Comparison of ENCODE assay signal across 15 cellular contexts in genomic region chr14:50447491-50447890, GRCh38. TPM values are rescaled to one million over a fixed set of nuclear protein-coding genes. Genes with fewer than 3 reads are reported as not detected.
A peak's percentile ranks its signal among the peaks of the same experiment; 100 is the strongest.
DNase-seq lines count a peak whose midpoint lies in the region; ATAC-seq, FAIRE-seq and TF ChIP-seq lines count a peak whose summit lies in the region.
"Had no signal": no experiment of that assay in that cellular context is flagged by ENCODE, and none has a peak within 500 bp of the region (broad histone marks: within the 10 kb centered on the region; RNA-seq: fewer than 3 reads in every experiment).

No MANE protein-coding gene starts in this region.

- H3K4me3 ChIP-seq in HCT116 (replicated peaks in 1 of 2; ENCODE audit: low read depth in 1 of 2, low read length in 2 of 2) (no peak overlapping the region), SK-N-SH (ENCODE audit: low read depth in 2 of 2, low read length in 1 of 2) (no peak overlapping the region), pancreas (no peak overlapping the region)

- peaks cover 30% of the 10 kb centered on the region for H3F3A ChIP-seq in SK-N-SH (replicated peaks; ENCODE audit: insufficient read depth)

- H3K4me2 ChIP-seq in HCT116 (ENCODE audit: low read length), result peak overlapping the region; percentile 35
- H3K4me2 ChIP-seq in SK-N-SH, result no peak overlapping the region

- intact Hi-C loops in HCT116 (cut with micrococcal nuclease) (no loop called here), pancreas (cut with DNase I) (no loop called here), Calu3 (cut with micrococcal nuclease; ENCODE audit: unreplicated experiment) (loop anchor here (5.0 kb wide), 1 partner anchor 125 kb away; no protein-coding TSS in a partner anchor)

- H4K20me1 ChIP-seq in HCT116 (ENCODE audit: insufficient read depth) (no peaks in the 10 kb centered on the region), SK-N-SH (ENCODE audit: insufficient read depth) (peaks cover 2% of the 10 kb centered on the region)

- 0 out of 4 replicates have a peak, but pooled peaks of 1 of the 2 experiments have one; percentile 10 for TF ChIP-seq EP300 in SK-N-SH (IDR thresholded peaks at IDR 0.05; ENCODE audit: borderline replicate concordance in 1 of 2, low read depth in 1 of 2, low read length in 1 of 2)

- RAD21 ChIA-PET in HCT116 (lab: Charles Lee; ENCODE audit: low non-redundant PET in 1 of 2, low total read pairs in 2 of 2, uncharacterized antibody in 2 of 2, unreplicated experiment in 2 of 2), result no interaction called here

- H3K9me3 Mint-ChIP-seq in Calu3 (ENCODE audit: low read depth, unreplicated experiment), result peaks cover 5% of the 10 kb centered on the region
- no peaks in the 10 kb centered on the region for H3K9me3 Mint-ChIP-seq in osteocyte (ENCODE audit: unreplicated experiment)

- H3K36me3 Mint-ChIP-seq in Calu3 (ENCODE audit: insufficient read depth, unreplicated experiment) (peaks cover 20% of the 10 kb centered on the region), osteocyte (ENCODE audit: unreplicated experiment) (peaks cover 54% of the 10 kb centered on the region)

- ATAC-seq in HCT116, result peak; percentile 30; the same call in 1 of the 2 replicates
- ATAC-seq in esophagus mucosa, result peak; percentile 50
- peak; percentile 50 to 72 (median 64) for ATAC-seq in pancreas

- 5% methylated on average over 1 of the region's 1 CpG for WGBS in SK-N-SH (ENCODE audit: low lambda C conversion rate)
- 5 to 8% methylated on average over 1 of the region's 1 CpG for WGBS in pancreas, 2 donors

- H3K27ac Mint-ChIP-seq in Calu3 (ENCODE audit: unreplicated experiment) (no peak overlapping the region), osteocyte (ENCODE audit: unreplicated experiment) (no peak overlapping the region)

- no peak overlapping the region for H3K4me3 Mint-ChIP-seq in Calu3 (ENCODE audit: low read depth, unreplicated experiment)
- H3K4me3 Mint-ChIP-seq in osteocyte (ENCODE audit: unreplicated experiment), result no peak overlapping the region

- no peaks in the 10 kb centered on the region for H3K79me2 ChIP-seq in HCT116 (ENCODE audit: insufficient read depth, low read length)
- peaks cover 28% of the 10 kb centered on the region; the same call in 1 of the 2 replicates for H3K79me2 ChIP-seq in SK-N-SH (ENCODE audit: insufficient read depth)

- TF ChIP-seq POLR2A in HCT116 (IDR thresholded peaks at IDR 0.05; ENCODE audit: borderline replicate concordance, extremely low read depth, insufficient read depth, insufficient read length), result no peak

- H3K9me2 ChIP-seq in HCT116 (ENCODE audit: insufficient read depth), result no peaks in the 10 kb centered on the region
- no peaks in the 10 kb centered on the region for H3K9me2 ChIP-seq in SK-N-SH

- H3K27me3 ChIP-seq in HCT116 (ENCODE audit: insufficient read depth, low read length) (no peaks in the 10 kb centered on the region), SK-N-SH (ENCODE audit: insufficient read depth) (no peaks in the 10 kb centered on the region), pancreas (no peaks in the 10 kb centered on the region)
- H3K27me3 ChIP-seq: neutrophil had no signal

- H3K4me1 Mint-ChIP-seq in Calu3 (ENCODE audit: low read depth, unreplicated experiment) (no peaks in the 10 kb centered on the region), osteocyte (ENCODE audit: unreplicated experiment) (peaks cover 6% of the 10 kb centered on the region)

- H3K9me3 ChIP-seq in HCT116 (ENCODE audit: control insufficient read depth in 1 of 2, insufficient read depth in 1 of 2, low read depth in 1 of 2, low read length in 2 of 2) (no peaks in the 10 kb centered on the region), SK-N-SH (no peaks in the 10 kb centered on the region), pancreas (no peaks in the 10 kb centered on the region)
- H3K9me3 ChIP-seq: neutrophil had no signal

- H3K36me3 ChIP-seq in HCT116 (ENCODE audit: control insufficient read depth in 1 of 2, insufficient read depth in 2 of 2, low read length in 2 of 2) (peaks cover 20 to 28% of the 10 kb centered on the region in 2 experiments), SK-N-SH (replicated peaks in 1 of 2; ENCODE audit: control insufficient read depth in 1 of 2, insufficient read depth in 2 of 2, low read length in 1 of 2) (peaks cover 73 to 97% of the 10 kb centered on the region in 2 experiments), pancreas (peaks cover 0 to 18% (median 0%) of the 10 kb centered on the region in 3 donors)

- DNase-seq in HCT116 (ENCODE audit: low read depth, low spot score) (peak; percentile 21), SK-N-SH (no peak), pancreas (no peak), Calu3 (no peak), NCI-H1694 treated with DMSO at 0.1 percent for 48 hours (lab: John Stamatoyannopoulos, UW) (no peak), osteocyte (ENCODE audit: extremely low spot score, unreplicated experiment) (no peak), GM20000 (ENCODE audit: low spot score) (no peak)
- DNase-seq: C1 segment of cervical spinal cord; DMS79 treated with DMSO at 0.1 percent for 48 hours; effector CD8-positive, alpha-beta T cell; KG1; NCI-H1417 treated with DMSO at 0.1 percent for 48 hours; stimulated activated naive CD4-positive, alpha-beta T cell treated with Interleukin-2 at 50 U/mL for 16 hours had no signal

- H3K4me1 ChIP-seq in HCT116 (ENCODE audit: control insufficient read depth in 1 of 2, insufficient read depth in 2 of 2, low read length in 2 of 2) (peaks cover 11 to 18% of the 10 kb centered on the region in 2 experiments), SK-N-SH (ENCODE audit: control insufficient read depth in 1 of 2, insufficient read depth in 2 of 2, low read depth in 1 of 2, low read length in 1 of 2) (peaks cover 0 to 10% of the 10 kb centered on the region in 2 experiments; a peak in 3 of 4 replicates), pancreas (peaks cover under 1 to 15% (median 5%) of the 10 kb centered on the region in 3 donors)

- FAIRE-seq in pancreas (lab: Jason Lieb, UNC), result peak; percentile 37

- TF ChIP-seq CTCF in HCT116 (IDR thresholded peaks at IDR 0.05 in 2 of 3, conservative IDR thresholded peaks at IDR 0.05 in 1 of 3; ENCODE audit: borderline replicate concordance in 1 of 3, insufficient read depth in 1 of 3, low read depth in 2 of 3, low read length in 2 of 3) (no peak), SK-N-SH (IDR thresholded peaks at IDR 0.05) (no peak), pancreas (IDR thresholded peaks at IDR 0.05) (no peak), Calu3 (IDR thresholded peaks at IDR 0.05; ENCODE audit: unreplicated experiment) (no peak), osteocyte (IDR thresholded peaks at IDR 0.05) (no peak), GM20000 (IDR thresholded peaks at IDR 0.05; ENCODE audit: extremely low read depth, missing control alignments) (no peak)

- no peak for TF ChIP-seq RAD21 in HCT116 (IDR thresholded peaks at IDR 0.05; ENCODE audit: low read depth)
- no peak for TF ChIP-seq RAD21 in SK-N-SH (IDR thresholded peaks at IDR 0.05; ENCODE audit: low read length)

- H3K27ac ChIP-seq in HCT116 (ENCODE audit: low read depth, low read length) (peak overlapping the region; percentile 19; the same call in 1 of the 2 replicates), SK-N-SH (ENCODE audit: low read depth in 2 of 2, low read length in 1 of 2) (peak overlapping the region in 1 of 2 experiments; percentile 30; a peak in 1 of 4 replicates), pancreas (no peak overlapping the region)
- H3K27ac ChIP-seq: neutrophil had no signal

- H3K9ac ChIP-seq in HCT116 (ENCODE audit: low read length) (no peak overlapping the region), SK-N-SH (no peak overlapping the region)

- POLR2A ChIA-PET in HCT116 (lab: Charles Lee) (no interaction called here), SK-N-SH (lab: Yijun Ruan, JAX) (no interaction called here)

- BruUV-seq in HCT116 (replicated peaks; lab: Mats Ljungman, UMichigan), result no TSS peak
- BruUV-seq in Calu3 (replicated peaks; lab: Mats Ljungman, UMichigan), result no TSS peak

- H2AFZ ChIP-seq in HCT116 (ENCODE audit: low read depth, low read length, poor library complexity, severe bottlenecking), result no peak overlapping the region
- no peak overlapping the region for H2AFZ ChIP-seq in SK-N-SH (ENCODE audit: low read depth)

- CTCF ChIA-PET in HCT116 (lab: Charles Lee), result no interaction called here
- CTCF ChIA-PET in SK-N-SH (lab: Yijun Ruan, JAX), result no interaction called here
- CTCF ChIA-PET in Calu3 (lab: Charles Lee), result interaction anchor here (0.6 kb wide), 1 partner anchor 300 kb away, joined by 6 read pairs; no protein-coding TSS in a partner anchor

- no peaks in the 10 kb centered on the region for H3K27me3 Mint-ChIP-seq in Calu3 (ENCODE audit: unreplicated experiment)
- no peaks in the 10 kb centered on the region for H3K27me3 Mint-ChIP-seq in osteocyte (ENCODE audit: unreplicated experiment)

TF ChIP-seq in HCT116, 20 proteins besides CTCF, POLR2A, EP300 and RAD21:
- no peak for TF ChIP-seq CBX3 (IDR thresholded peaks at IDR 0.05; ENCODE audit: low read depth)
- peak; percentile 31 for TF ChIP-seq FOSL1 (IDR thresholded peaks at IDR 0.05; ENCODE audit: low read depth)
- 0 out of 2 replicates have a peak, but pooled peaks have one; percentile 12 for TF ChIP-seq JUND (IDR thresholded peaks at IDR 0.05)
- TF ChIP-seq ATF3 (IDR thresholded peaks at IDR 0.05), result peak; percentile 16; the same call in 1 of the 2 replicates

TF ChIP-seq in SK-N-SH, 30 proteins besides CTCF, POLR2A, EP300 and RAD21 (continues in another document):
- TF ChIP-seq TAF1 (IDR thresholded peaks at IDR 0.05; ENCODE audit: borderline replicate concordance, low read depth, low read length), result no peak
- TF ChIP-seq PBX3 (IDR thresholded peaks at IDR 0.05), result peak; percentile 74
- no peak for TF ChIP-seq SIN3A (IDR thresholded peaks at IDR 0.05; ENCODE audit: borderline replicate concordance, low read depth, low read length)
- TF ChIP-seq GABPA (IDR thresholded peaks at IDR 0.05; ENCODE audit: low read depth), result no peak
- TF ChIP-seq FOXJ3 (CRISPR knock-in tag; IDR thresholded peaks at IDR 0.05), result no peak
- TF ChIP-seq RCOR1 (IDR thresholded peaks at IDR 0.05; ENCODE audit: low read length), result no peak
- TF ChIP-seq YY1 (IDR thresholded peaks at IDR 0.05; ENCODE audit: low read depth), result no peak

RNA-seq across cellular contexts. Expression of gene CDKL1, which starts 50.8 kb away (rescaled TPM):
- 7.1 TPM for total RNA-seq in HCT116 (2021; ENCODE audit: unreplicated experiment)
- 5.2 and 6.2 TPM in 2 replicates for polyA plus RNA-seq in HCT116 (2012)
- polyA plus RNA-seq in SK-N-SH (2012; rRNA removed), result 1.7 and 2.5 TPM in 2 replicates
- 1.4 and 1.5 TPM in 2 replicates for polyA plus RNA-seq in SK-N-SH (2012; cell fraction: cytosol; rRNA removed)
- 1.6 and 2.8 TPM in 2 replicates for polyA plus RNA-seq in SK-N-SH (2012; cell fraction: nucleus; rRNA removed)
- total RNA-seq in esophagus mucosa, result 8.2 TPM
- total RNA-seq in pancreas, result 1 to 10 TPM; 2.4 to 5.5 (median 4.4) TPM
- under 1 TPM; 0.56 to 0.80 TPM for polyA plus RNA-seq in pancreas
- total RNA-seq in Calu3 (2022), result 3.0 and 3.7 TPM in 2 replicates
- total RNA-seq in osteocyte, result 9.0 and 9.8 TPM in 2 replicates

Comparison
In these comparisons a context has a peak if more than half of its experiments do, and no peak if none do; other contexts are left out.
1. Of the 11 proteins assayed by ChIP-seq in both SK-N-SH and HCT116: peak only in SK-N-SH: none; only in HCT116: none; in both: JUND; in neither: 10.